17 cellular contexts compared by ENCODE assay signal in genomic region chr6:8530775-8531435, GRCh38.
DNase-seq lines count a peak whose midpoint lies in the region; ATAC-seq and TF ChIP-seq lines count a peak whose summit lies in the region.
"Had no signal": no experiment of that assay in that cellular context is flagged by ENCODE, and none has a peak within 500 bp of the region (broad histone marks: within the 10 kb centered on the region; RNA-seq: fewer than 3 reads in every experiment).

No MANE protein-coding gene starts in this region.

- ATAC-seq in HG02759 (IDR thresholded peaks at IDR 0.05; ENCODE audit: unreplicated experiment) (no peak), HG02798 (IDR thresholded peaks at IDR 0.05; ENCODE audit: poor library complexity, unreplicated experiment) (no peak)
- ATAC-seq: activated T-cell treated with anti-CD3 and anti-CD28 coated beads, Interleukin-2, amount 50 U/mL, for 4 hours; left colon; T-cell had no signal

- no peaks in the 10 kb centered on the region for H3K9me3 Mint-ChIP-seq in neural crest cell
- H3K9me3 Mint-ChIP-seq: activated T-cell treated with anti-CD3 and anti-CD28 coated beads, Interleukin-2, amount 50 U/mL, for 4 hours had no signal

- no peaks in the 10 kb centered on the region for H3K27me3 Mint-ChIP-seq in neural crest cell (ENCODE audit: low read depth)
- H3K27me3 Mint-ChIP-seq: T-cell had no signal

- H3K4me3 ChIP-seq in epithelial cell of proximal tubule (ENCODE audit: low read depth, low read length): peak overlapping the region; percentile 48

- H3K36me3 Mint-ChIP-seq in neural crest cell (ENCODE audit: low read depth): no peaks in the 10 kb centered on the region
- H3K36me3 Mint-ChIP-seq: CD14-positive monocyte, T-cell had no signal

- DNase-seq in D341Med (ENCODE audit: low spot score) (peak; percentile 27), NCI-H2081 (lab: John Stamatoyannopoulos, UW) (peak; percentile 49 to 71), epithelial cell of proximal tubule (ENCODE audit: low read depth) (peak; percentile 18), neural crest cell (ENCODE audit: low read depth, low spot score) (no peak)
- no peak for DNase-seq in activated CD4-positive, alpha-beta T cell treated with anti-CD3 and anti-CD28 coated beads for 1 hour
- no peak for DNase-seq in effector CD4-positive, alpha-beta T cell
- DNase-seq: activated CD4-positive, alpha-beta T cell treated with anti-CD3 and anti-CD28 coated beads for 48 hours; activated T-cell treated with anti-CD3 and anti-CD28 coated beads, Interleukin-2, amount 50 U/mL, for 4 hours; amygdala; GDM1; Kasumi-1; NCI-H1694 treated with DMSO at 0.1 percent for 48 hours; T-cell had no signal

- no peak overlapping the region for H3K27ac Mint-ChIP-seq in neural crest cell (ENCODE audit: unreplicated experiment)
- H3K27ac Mint-ChIP-seq: CD14-positive monocyte, T-cell had no signal

- no peak overlapping the region for H3K4me3 Mint-ChIP-seq in neural crest cell
- H3K4me3 Mint-ChIP-seq: activated T-cell treated with anti-CD3 and anti-CD28 coated beads, Interleukin-2, amount 50 U/mL, for 4 hours; CD14-positive monocyte; T-cell had no signal

- peak; percentile 36 for TF ChIP-seq CTCF in epithelial cell of proximal tubule (conservative IDR thresholded peaks at IDR 0.05; ENCODE audit: low read depth, low read length)
- TF ChIP-seq CTCF in neural crest cell (conservative IDR thresholded peaks at IDR 0.05): peak; percentile 33

- no peaks in the 10 kb centered on the region for H3K4me1 Mint-ChIP-seq in neural crest cell
- H3K4me1 Mint-ChIP-seq: CD14-positive monocyte, T-cell had no signal

Comparison
In these comparisons a context has a peak if more than half of its experiments do, and no peak if none do; other contexts are left out.
1. DNase-seq: peak in D341Med (single experiment), NCI-H2081 (2 of 2) and epithelial cell of proximal tubule (single experiment); none in neural crest cell (single experiment), activated CD4-positive, alpha-beta T cell treated with anti-CD3 and anti-CD28 coated beads for 1 hour (single experiment) and effector CD4-positive, alpha-beta T cell (single experiment).